Comparison of ENCODE assay signal across 8 cellular contexts in the genomic region with DNA sequence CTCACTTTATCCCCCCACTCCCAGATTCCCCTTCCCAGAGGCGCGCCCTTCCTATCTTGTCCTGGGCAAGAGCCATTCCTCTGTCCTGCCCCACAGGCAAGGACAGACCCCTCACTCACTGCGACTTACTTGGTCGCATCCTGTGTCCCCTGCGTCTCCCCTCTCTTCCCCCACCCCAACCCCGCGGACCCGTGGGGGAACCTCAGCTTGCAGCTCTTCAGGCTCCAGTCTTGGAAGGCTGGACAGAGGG. TPM values are rescaled to one million over a fixed set of nuclear protein-coding genes. Genes with fewer than 3 reads are reported as not detected.
A peak's percentile ranks its signal among the peaks of the same experiment; 100 is the strongest.
DNase-seq lines count a peak whose midpoint lies in the region; ATAC-seq and TF ChIP-seq lines count a peak whose summit lies in the region.

No MANE protein-coding gene starts in this region.

- 6 to 20% methylated on average over 2 to 4 of the region's 8 CpGs for WGBS in gastroesophageal sphincter (ENCODE audit: low coverage in 1 of 2), 2 donors

- H3K9me3 ChIP-seq in gastroesophageal sphincter: no peaks in the 10 kb centered on the region

- ATAC-seq in gastroesophageal sphincter: no peak
- no peak for ATAC-seq in HG03135 (IDR thresholded peaks at IDR 0.05; ENCODE audit: unreplicated experiment)
- no peak for ATAC-seq in HG03520 (IDR thresholded peaks at IDR 0.05; ENCODE audit: unreplicated experiment)

- H3K27me3 ChIP-seq in gastroesophageal sphincter: no peaks in the 10 kb centered on the region

- no peak for TF ChIP-seq POLR2A in gastroesophageal sphincter (IDR thresholded peaks at IDR 0.05)

- H3K4me1 ChIP-seq in gastroesophageal sphincter: peaks cover 0 to 34% (median 7%) of the 10 kb centered on the region in 3 donors

- H3K36me3 ChIP-seq in gastroesophageal sphincter: no peaks in the 10 kb centered on the region

- H3K4me3 ChIP-seq in GM08714 (ENCODE audit: low read length) (peak overlapping the region; percentile 10; the same call in 1 of the 2 replicates), WI38 (ENCODE audit: low read depth, low read length) (peak overlapping the region; percentile 52), gastroesophageal sphincter (peak overlapping the region; percentile 41 to 68), retinal pigment epithelial cell (ENCODE audit: low read length) (peak overlapping the region; percentile 29)

- TF ChIP-seq EP300 in gastroesophageal sphincter (IDR thresholded peaks at IDR 0.05): no peak

- TF ChIP-seq CTCF in WI38 (IDR thresholded peaks at IDR 0.05; ENCODE audit: low read depth, low read length) (no peak), gastroesophageal sphincter (IDR thresholded peaks at IDR 0.05) (no peak), retinal pigment epithelial cell (conservative IDR thresholded peaks at IDR 0.05; ENCODE audit: low read depth, low read length) (no peak)

- H3K27ac ChIP-seq in gastroesophageal sphincter: peak overlapping the region in 3 of 4 donors; percentile 61 to 82 (median 77)

- DNase-seq in retinal pigment epithelial cell (ENCODE audit: low read depth) (no peak), HUDEP-2 (lab: John Stamatoyannopoulos, UW; ENCODE audit: unreplicated experiment in 76 of 76) (no peak), NCI-H146 (lab: John Stamatoyannopoulos, UW) (no peak)

RNA-seq across cellular contexts. Expression of a gene that starts 0.5 kb away (rescaled TPM):
- total RNA-seq in gastroesophageal sphincter: 10 to 100 TPM in 1 of 4 donors, 1 to 10 TPM in 3; 5.1 to 22.2 (median 7.2) TPM
